In genomic region chr11:2825886-2826678, GRCh38 we compare ENCODE assay signal across 1 cellular context.
TF ChIP-seq lines count a peak whose summit lies in the region.

No MANE protein-coding gene starts in this region.

TF ChIP-seq in IMR-90, 13 proteins besides CTCF, POLR2A, EP300 and RAD21 (continued from another document):
- TF ChIP-seq, protein P1, sequence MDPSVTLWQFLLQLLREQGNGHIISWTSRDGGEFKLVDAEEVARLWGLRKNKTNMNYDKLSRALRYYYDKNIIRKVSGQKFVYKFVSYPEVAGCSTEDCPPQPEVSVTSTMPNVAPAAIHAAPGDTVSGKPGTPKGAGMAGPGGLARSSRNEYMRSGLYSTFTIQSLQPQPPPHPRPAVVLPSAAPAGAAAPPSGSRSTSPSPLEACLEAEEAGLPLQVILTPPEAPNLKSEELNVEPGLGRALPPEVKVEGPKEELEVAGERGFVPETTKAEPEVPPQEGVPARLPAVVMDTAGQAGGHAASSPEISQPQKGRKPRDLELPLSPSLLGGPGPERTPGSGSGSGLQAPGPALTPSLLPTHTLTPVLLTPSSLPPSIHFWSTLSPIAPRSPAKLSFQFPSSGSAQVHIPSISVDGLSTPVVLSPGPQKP (IDR thresholded peaks at IDR 0.05; ENCODE audit: borderline replicate concordance, low read depth, low read length), result no peak
